In genomic region chr16:9401173-9401572, GRCh38 we compare ENCODE assay signal across 23 cellular contexts.
A peak's percentile ranks its signal among the peaks of the same experiment; 100 is the strongest.
DNase-seq lines count a peak whose midpoint lies in the region; ATAC-seq, FAIRE-seq and TF ChIP-seq lines count a peak whose summit lies in the region.
"Had no signal": no experiment of that assay in that cellular context is flagged by ENCODE, and none has a peak within 500 bp of the region (broad histone marks: within the 10 kb centered on the region; RNA-seq: fewer than 3 reads in every experiment).

No MANE protein-coding gene starts in this region.

- BruUV-seq in HepG2 (replicated peaks; lab: Mats Ljungman, UMichigan), result no TSS peak
- no TSS peak for BruUV-seq in IMR-90 (replicated peaks; lab: Mats Ljungman, UMichigan)

- TF ChIP-seq EP300 in HepG2 (IDR thresholded peaks at IDR 0.05; ENCODE audit: low read depth in 2 of 2, low read length in 2 of 2), result no peak
- no peak for TF ChIP-seq EP300 in HepG2 (CRISPR knock-in tag; IDR thresholded peaks at IDR 0.05; ENCODE audit: borderline replicate concordance)
- TF ChIP-seq EP300 in H1 (IDR thresholded peaks at IDR 0.05; ENCODE audit: borderline replicate concordance in 1 of 2, low read depth in 2 of 2, low read length in 2 of 2), result no peak

- H3K27me3 ChIP-seq in HepG2 (ENCODE audit: control insufficient read depth in 1 of 2, insufficient read depth in 2 of 2, low read length in 2 of 2), result peaks cover 0 to 2% of the 10 kb centered on the region in 2 experiments; a peak in 1 of 5 replicates
- no peaks in the 10 kb centered on the region for H3K27me3 ChIP-seq in right lobe of liver
- H3K27me3 ChIP-seq in IMR-90 (ENCODE audit: control insufficient read depth, insufficient read depth, low read length), result no peaks in the 10 kb centered on the region
- H3K27me3 ChIP-seq in H1 (replicated peaks in 1 of 4; ENCODE audit: control insufficient read depth in 3 of 4, extremely low read depth in 1 of 4, insufficient read depth in 3 of 4, low read length in 3 of 4), result no peaks in the 10 kb centered on the region
- H3K27me3 ChIP-seq: BLaER1 treated with 17β-estradiol and CSF1 and Interleukin-3, amounts not matched to agents 10 nM and 100 nM had no signal

- H3K4me1 ChIP-seq in HepG2 (ENCODE audit: insufficient read depth, low read length) (no peaks in the 10 kb centered on the region), right lobe of liver (peaks cover 0 to 3% (median 0%) of the 10 kb centered on the region in 4 donors), IMR-90 (ENCODE audit: control insufficient read depth, insufficient read depth, low read length) (no peaks in the 10 kb centered on the region), H1 (replicated peaks in 1 of 4; ENCODE audit: control insufficient read depth in 3 of 4, insufficient read depth in 4 of 4, low read length in 3 of 4) (no peaks in the 10 kb centered on the region)
- H3K4me1 ChIP-seq: A549; BLaER1 treated with 17β-estradiol and CSF1 and Interleukin-3, amounts not matched to agents 10 nM and 100 nM; Caco-2 had no signal

- FAIRE-seq in HepG2 (lab: Jason Lieb, UNC) (no peak), H1 (lab: Jason Lieb, UNC) (no peak)
- FAIRE-seq: A549, D721Med, G401.6, GM12891, GM19239 had no signal

- H3K27ac Mint-ChIP-seq in activated CD4-positive, alpha-beta T cell treated with anti-CD3 and anti-CD28 coated beads, Interleukin-2, amount 10 ng/mL, durations not matched to agents 24 days and 14 days, result no peak overlapping the region
- H3K27ac Mint-ChIP-seq: B cell; CD4-positive, alpha-beta T cell; CD8-positive, alpha-beta T cell had no signal

- H3K79me1 ChIP-seq in IMR-90 (ENCODE audit: low read depth in 1 of 2, low read length in 2 of 2), result no peaks in the 10 kb centered on the region
- H3K79me1 ChIP-seq in H1 (ENCODE audit: low read depth, low read length), result no peaks in the 10 kb centered on the region

- H4K20me1 ChIP-seq in HepG2 (ENCODE audit: insufficient read depth, low read length) (no peaks in the 10 kb centered on the region), IMR-90 (ENCODE audit: insufficient read depth, low read length) (no peaks in the 10 kb centered on the region), H1 (replicated peaks in 1 of 2; ENCODE audit: control insufficient read depth in 1 of 2, insufficient read depth in 2 of 2, low read length in 2 of 2) (peaks cover 0 to 2% of the 10 kb centered on the region in 2 experiments)
- H4K20me1 ChIP-seq: BLaER1 treated with 17β-estradiol and CSF1 and Interleukin-3, amounts not matched to agents 10 nM and 100 nM had no signal

- no peak for TF ChIP-seq POLR2A in HepG2 (IDR thresholded peaks at IDR 0.05; ENCODE audit: insufficient read depth in 1 of 2, low read depth in 2 of 2, low read length in 2 of 2)
- no peak for TF ChIP-seq POLR2A in right lobe of liver (IDR thresholded peaks at IDR 0.05)
- no peak for TF ChIP-seq POLR2A in IMR-90 (IDR thresholded peaks at IDR 0.05; ENCODE audit: low read depth, low read length)
- TF ChIP-seq POLR2A in H1 (IDR thresholded peaks at IDR 0.05; ENCODE audit: control extremely low read depth in 1 of 2, low read depth in 2 of 2, low read length in 2 of 2), result no peak
- TF ChIP-seq POLR2A in erythroblast (IDR thresholded peaks at IDR 0.05; ENCODE audit: low read length), result no peak

- H3K79me2 ChIP-seq in HepG2 (ENCODE audit: insufficient read depth, low read length) (no peaks in the 10 kb centered on the region), H1 (ENCODE audit: control insufficient read depth in 1 of 2, insufficient read depth in 2 of 2, low read length in 2 of 2) (no peaks in the 10 kb centered on the region)

- H2BK15ac ChIP-seq in IMR-90 (ENCODE audit: low read depth, low read length) (no peak overlapping the region), H1 (ENCODE audit: low read length) (no peak overlapping the region)

- H2AFZ ChIP-seq in HepG2 (ENCODE audit: low read length), result no peak overlapping the region
- H2AFZ ChIP-seq in IMR-90 (replicated peaks; ENCODE audit: low read length, poor library complexity), result no peak overlapping the region
- no peak overlapping the region for H2AFZ ChIP-seq in H1 (ENCODE audit: low read length)

- no peaks in the 10 kb centered on the region for H3K27me3 Mint-ChIP-seq in activated CD4-positive, alpha-beta T cell treated with anti-CD3 and anti-CD28 coated beads, Interleukin-2, amount 10 ng/mL, durations not matched to agents 24 days and 14 days
- H3K27me3 Mint-ChIP-seq: B cell; CD4-positive, alpha-beta T cell had no signal

- in situ Hi-C loops in HepG2 (cut with HindIII; ENCODE audit: extremely low pct_ligation_motif_present, low pct_unique_long_range_greater_than_20kb) (no loop called here), IMR-90 (cut with MboI; ENCODE audit: low sequenced_read_pairs) (no loop called here)

- TF ChIP-seq RAD21 in HepG2 (CRISPR knock-in tag; IDR thresholded peaks at IDR 0.05) (no peak), IMR-90 (IDR thresholded peaks at IDR 0.05; ENCODE audit: low read length) (no peak), H1 (IDR thresholded peaks at IDR 0.05 in 1 of 2, conservative IDR thresholded peaks at IDR 0.05 in 1 of 2; ENCODE audit: low read depth in 2 of 2, low read length in 2 of 2) (no peak)

- no peak for TF ChIP-seq CTCF in HepG2 (CRISPR knock-in tag; IDR thresholded peaks at IDR 0.05)
- no peak for TF ChIP-seq CTCF in right lobe of liver (IDR thresholded peaks at IDR 0.05)
- TF ChIP-seq CTCF in IMR-90 (conservative IDR thresholded peaks at IDR 0.05; ENCODE audit: low read depth, low read length), result no peak
- TF ChIP-seq CTCF in H1 (IDR thresholded peaks at IDR 0.05; ENCODE audit: control extremely low read depth in 1 of 3, insufficient read depth in 1 of 3, low read depth in 1 of 3, low read length in 3 of 3), result no peak

- no peak overlapping the region for H3K9ac ChIP-seq in HepG2 (ENCODE audit: insufficient read depth, low read depth, low read length)
- H3K9ac ChIP-seq in IMR-90 (ENCODE audit: low read depth, low read length), result no peak overlapping the region
- H3K9ac ChIP-seq in H1 (replicated peaks in 1 of 4; ENCODE audit: extremely low read depth in 1 of 4, low read depth in 3 of 4, low read length in 3 of 4), result no peak overlapping the region
- H3K9ac ChIP-seq: BLaER1 treated with 17β-estradiol and CSF1 and Interleukin-3, amounts not matched to agents 10 nM and 100 nM had no signal

- POLR2A ChIA-PET in HepG2 (lab: Yijun Ruan, JAX), result no interaction called here
- POLR2A ChIA-PET in IMR-90 (lab: Charles Lee; ENCODE audit: unreplicated experiment), result no interaction called here
- POLR2A ChIA-PET in H1 (lab: Charles Lee; ENCODE audit: partially characterized antibody), result no interaction called here

- no peaks in the 10 kb centered on the region for H3K36me3 ChIP-seq in HepG2 (replicated peaks in 1 of 2; ENCODE audit: control insufficient read depth in 1 of 2, insufficient read depth in 2 of 2, low read length in 2 of 2)
- no peaks in the 10 kb centered on the region for H3K36me3 ChIP-seq in right lobe of liver
- no peaks in the 10 kb centered on the region for H3K36me3 ChIP-seq in IMR-90 (ENCODE audit: control insufficient read depth, insufficient read depth, low read length)
- H3K36me3 ChIP-seq in H1 (ENCODE audit: control insufficient read depth in 2 of 4, insufficient read depth in 4 of 4, low read length in 3 of 4), result no peaks in the 10 kb centered on the region; a peak in 1 of 8 replicates
- H3K36me3 ChIP-seq: BLaER1 treated with 17β-estradiol and CSF1 and Interleukin-3, amounts not matched to agents 10 nM and 100 nM had no signal

- no peak overlapping the region for H3K56ac ChIP-seq in IMR-90 (ENCODE audit: extremely low read depth, insufficient read depth, low read length)
- H3K56ac ChIP-seq in H1 (replicated peaks; ENCODE audit: insufficient read length, low read depth, low read length), result peak overlapping the region; percentile 99

- peaks cover 4% of the 10 kb centered on the region; the same call in 1 of the 2 replicates for H3K23me2 ChIP-seq in H1 (ENCODE audit: low read depth, low read length)

- CTCF ChIA-PET in HepG2 (lab: Yijun Ruan, JAX; ENCODE audit: low intra/inter-chr PET ratio, low total read pairs) (no interaction called here), IMR-90 (lab: Yijun Ruan, JAX) (no interaction called here), H1 (lab: Charles Lee; ENCODE audit: partially characterized antibody) (interaction anchor here (1.0 kb wide), 1 partner anchor 49 kb away, joined by 3 read pairs; no protein-coding TSS in a partner anchor)

- ATAC-seq in HepG2 (no peak), right lobe of liver (no peak), IMR-90 (ENCODE audit: low read depth) (no peak)
- ATAC-seq: A549; CD8-positive, alpha-beta T cell had no signal

- H3K4me2 ChIP-seq in HepG2 (ENCODE audit: low read depth, low read length), result no peak overlapping the region
- H3K4me2 ChIP-seq in IMR-90 (ENCODE audit: low read depth, low read length), result no peak overlapping the region
- H3K4me2 ChIP-seq in H1 (ENCODE audit: insufficient read depth in 1 of 2, low read depth in 2 of 2, low read length in 2 of 2), result no peak overlapping the region
- H3K4me2 ChIP-seq: A549; BLaER1 treated with 17β-estradiol and CSF1 and Interleukin-3, amounts not matched to agents 10 nM and 100 nM had no signal

- DNase-seq in HepG2 (ENCODE audit: low spot score) (no peak), right lobe of liver (no peak), IMR-90 (no peak), H1 (ENCODE audit: low read depth in 1 of 2, low spot score in 2 of 2) (no peak), NCI-H446 (lab: John Stamatoyannopoulos, UW) (no peak), erythroblast (lab: John Stamatoyannopoulos, UW) (no peak)
- DNase-seq in activated CD4-positive, alpha-beta T cell treated with anti-CD3 and anti-CD28 coated beads, Interleukin-2, amount 10 ng/mL, durations not matched to agents 24 days and 14 days, result no peak
- DNase-seq: AML-193; Caco-2; Calu3; CD4-positive, alpha-beta T cell; CD8-positive, alpha-beta T cell; DMS79 treated with DMSO at 0.1 percent for 48 hours; GF-D8 had no signal

- intact Hi-C loops in HepG2 (cut with micrococcal nuclease; ENCODE audit: unreplicated experiment) (no loop called here), right lobe of liver (cut with DNase I) (no loop called here), IMR-90 (cut with micrococcal nuclease) (no loop called here)
- intact Hi-C loops in activated CD4-positive, alpha-beta T cell treated with anti-CD3 and anti-CD28 coated beads, Interleukin-2, amount 10 ng/mL, durations not matched to agents 24 days and 14 days (cut with micrococcal nuclease), result no loop called here

- no peak overlapping the region for H3K4me3 Mint-ChIP-seq in activated CD4-positive, alpha-beta T cell treated with anti-CD3 and anti-CD28 coated beads, Interleukin-2, amount 10 ng/mL, durations not matched to agents 24 days and 14 days
- H3K4me3 Mint-ChIP-seq: B cell; CD4-positive, alpha-beta T cell; CD8-positive, alpha-beta T cell had no signal

- no peak overlapping the region for H3K4me3 ChIP-seq in HepG2 (replicated peaks in 1 of 3; ENCODE audit: insufficient read depth in 1 of 3, low read depth in 2 of 3, low read length in 3 of 3)
- H3K4me3 ChIP-seq in right lobe of liver, result no peak overlapping the region
- no peak overlapping the region for H3K4me3 ChIP-seq in IMR-90 (ENCODE audit: insufficient read depth, low read depth, low read length)
- no peak overlapping the region for H3K4me3 ChIP-seq in H1 (ENCODE audit: extremely low read depth in 1 of 4, insufficient read depth in 2 of 4, low read depth in 3 of 4, low read length in 4 of 4)
- H3K4me3 ChIP-seq: A549; BLaER1 treated with 17β-estradiol and CSF1 and Interleukin-3, amounts not matched to agents 10 nM and 100 nM had no signal

- H4K91ac ChIP-seq in IMR-90 (ENCODE audit: insufficient read depth, low read depth, low read length) (no peak overlapping the region), H1 (replicated peaks; ENCODE audit: insufficient read length, low read length) (no peak overlapping the region)

- no peaks in the 10 kb centered on the region for H3K36me3 Mint-ChIP-seq in activated CD4-positive, alpha-beta T cell treated with anti-CD3 and anti-CD28 coated beads, Interleukin-2, amount 10 ng/mL, durations not matched to agents 24 days and 14 days (ENCODE audit: low read depth)
- H3K36me3 Mint-ChIP-seq: CD8-positive, alpha-beta T cell had no signal

- H2BK5ac ChIP-seq in IMR-90 (ENCODE audit: low read depth, low read length, poor library complexity, severe bottlenecking) (peak overlapping the region; percentile 54), H1 (ENCODE audit: low read depth, low read length) (no peak overlapping the region)

- no peaks in the 10 kb centered on the region for H3K9me3 ChIP-seq in HepG2 (ENCODE audit: low read length)
- no peaks in the 10 kb centered on the region for H3K9me3 ChIP-seq in right lobe of liver
- H3K9me3 ChIP-seq in IMR-90 (ENCODE audit: control insufficient read depth, insufficient read depth, low read length), result peaks cover 10% of the 10 kb centered on the region
- no peaks in the 10 kb centered on the region for H3K9me3 ChIP-seq in H1 (ENCODE audit: insufficient read depth in 2 of 2, low read depth in 1 of 2, low read length in 1 of 2)
- H3K9me3 ChIP-seq: A549; BLaER1 treated with 17β-estradiol and CSF1 and Interleukin-3, amounts not matched to agents 10 nM and 100 nM; Caco-2 had no signal

- no peak overlapping the region for H3K14ac ChIP-seq in IMR-90 (replicated peaks; ENCODE audit: low read depth, low read length)
- no peak overlapping the region for H3K14ac ChIP-seq in H1 (ENCODE audit: insufficient read length)

- no peak overlapping the region for H2AK9ac ChIP-seq in IMR-90 (replicated peaks; ENCODE audit: low read depth, low read length, poor library complexity)

- H3K9me3 Mint-ChIP-seq in activated CD4-positive, alpha-beta T cell treated with anti-CD3 and anti-CD28 coated beads, Interleukin-2, amount 10 ng/mL, durations not matched to agents 24 days and 14 days, result no peaks in the 10 kb centered on the region

- H3K18ac ChIP-seq in IMR-90 (ENCODE audit: low read depth, low read length) (no peak overlapping the region), H1 (ENCODE audit: extremely low read depth, low read length) (no peak overlapping the region)

- H2AK5ac ChIP-seq in IMR-90 (ENCODE audit: low read depth, low read length) (no peak overlapping the region), H1 (ENCODE audit: low read depth, low read length) (no peak overlapping the region; the same call in 1 of the 2 replicates)

- H3K4ac ChIP-seq in IMR-90 (ENCODE audit: low read depth, low read length) (no peak overlapping the region), H1 (replicated peaks; ENCODE audit: insufficient read length, low read depth, low read length) (no peak overlapping the region)

- dilution Hi-C loops in IMR-90 (cut with HindIII; ENCODE audit: low sequenced_read_pairs, unreplicated experiment), result no loop called here

- H4K5ac ChIP-seq in IMR-90 (ENCODE audit: low read depth, low read length) (no peak overlapping the region), H1 (ENCODE audit: insufficient read length, low read depth, low read length) (no peak overlapping the region)

- no peak overlapping the region for H2BK20ac ChIP-seq in IMR-90 (ENCODE audit: low read depth, low read length)
- H2BK20ac ChIP-seq in H1 (ENCODE audit: low read length), result no peak overlapping the region

- H2BK120ac ChIP-seq in IMR-90 (ENCODE audit: low read depth, low read length) (no peak overlapping the region), H1 (replicated peaks; ENCODE audit: low read depth, low read length) (no peak overlapping the region)

- H3K4me1 Mint-ChIP-seq in activated CD4-positive, alpha-beta T cell treated with anti-CD3 and anti-CD28 coated beads, Interleukin-2, amount 10 ng/mL, durations not matched to agents 24 days and 14 days, result no peaks in the 10 kb centered on the region
- H3K4me1 Mint-ChIP-seq: B cell had no signal

- no peak overlapping the region for H4K8ac ChIP-seq in IMR-90 (ENCODE audit: low read depth in 2 of 2, low read length in 2 of 2)
- H4K8ac ChIP-seq in H1 (ENCODE audit: extremely low read depth, insufficient read depth, low read length), result no peak overlapping the region

- no peak overlapping the region for H2BK12ac ChIP-seq in H1 (ENCODE audit: low read depth, low read length)

- H3K23ac ChIP-seq in IMR-90 (ENCODE audit: low read depth, low read length) (no peak overlapping the region), H1 (ENCODE audit: insufficient read length) (no peak overlapping the region)

- H3K27ac ChIP-seq in HepG2 (ENCODE audit: extremely low read length, insufficient read depth, low read length) (no peak overlapping the region), right lobe of liver (no peak overlapping the region), IMR-90 (ENCODE audit: insufficient read depth, low read length) (no peak overlapping the region), H1 (ENCODE audit: low read depth, low read length) (no peak overlapping the region)
- H3K27ac ChIP-seq: 22Rv1; A549; BLaER1 treated with 17β-estradiol and CSF1 and Interleukin-3, amounts not matched to agents 10 nM and 100 nM; C4-2B had no signal

- no peaks in the 10 kb centered on the region for H3K9me1 ChIP-seq in IMR-90 (ENCODE audit: insufficient read depth, low read length)
